Comparison of ENCODE assay signal across 8 cellular contexts in the genomic region with DNA sequence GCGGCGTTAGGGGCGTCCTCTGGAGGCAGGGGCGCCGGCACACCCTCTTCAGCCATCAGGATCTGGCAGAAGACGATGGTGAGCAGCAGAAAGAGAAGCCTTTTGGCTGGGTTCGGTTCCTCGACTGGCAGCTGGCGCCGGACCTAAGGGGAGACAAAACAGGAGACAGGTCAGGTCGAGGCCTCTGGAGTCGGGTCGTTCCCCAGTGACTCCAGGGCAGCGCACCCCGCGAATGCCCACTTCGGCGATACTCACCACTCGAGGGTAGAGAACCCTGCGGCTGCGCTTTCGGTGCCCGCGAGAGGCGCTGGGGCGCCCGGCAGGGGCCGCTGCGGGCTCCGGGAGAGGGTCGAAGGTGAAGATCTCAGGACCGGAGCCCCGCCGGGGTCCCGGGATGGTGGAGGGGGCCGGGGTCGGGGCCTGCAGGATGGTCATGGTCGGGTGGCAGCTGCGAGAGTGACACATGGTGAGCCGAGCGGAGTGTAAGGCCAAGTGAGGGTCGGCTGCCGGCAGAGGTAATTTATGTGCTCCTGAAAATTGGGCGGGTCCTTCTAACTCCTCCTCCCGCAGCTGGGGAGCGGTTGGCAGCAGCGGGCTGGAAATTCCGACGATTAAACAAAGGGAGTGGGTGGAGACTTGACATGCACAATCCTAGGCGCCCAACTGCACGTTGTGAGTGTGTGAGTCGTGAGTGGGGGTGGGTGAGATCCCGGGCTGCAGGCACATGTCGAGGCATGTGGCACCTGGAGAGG. TPM values are rescaled to one million over a fixed set of nuclear protein-coding genes. Genes with fewer than 3 reads are reported as not detected.
DNase-seq lines count a peak whose midpoint lies in the region; ATAC-seq, FAIRE-seq and TF ChIP-seq lines count a peak whose summit lies in the region.

A gene with protein sequence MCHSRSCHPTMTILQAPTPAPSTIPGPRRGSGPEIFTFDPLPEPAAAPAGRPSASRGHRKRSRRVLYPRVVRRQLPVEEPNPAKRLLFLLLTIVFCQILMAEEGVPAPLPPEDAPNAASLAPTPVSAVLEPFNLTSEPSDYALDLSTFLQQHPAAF (minus strand): TSS at position 494 of the 752 bp plus-strand sequence. CDS start 29 bp downstream, at position 465.

- no peaks in the 10 kb centered on the region for H3K9me2 ChIP-seq in DOHH2 (replicated peaks; ENCODE audit: control insufficient read depth, low read length)

- H3K79me2 ChIP-seq in DOHH2 (ENCODE audit: control insufficient read depth, low read length) (peaks cover 23% of the 10 kb centered on the region), fibroblast of lung (ENCODE audit: control insufficient read depth, insufficient read depth, low read length) (peaks cover 44% of the 10 kb centered on the region)

- H4K20me1 ChIP-seq in DOHH2 (ENCODE audit: control insufficient read depth, insufficient read depth, low read depth, low read length) (no peaks in the 10 kb centered on the region), fibroblast of lung (ENCODE audit: control insufficient read depth, extremely low read depth, insufficient read depth, low read length) (no peaks in the 10 kb centered on the region)

- H3K4me1 ChIP-seq in DOHH2 (ENCODE audit: control insufficient read depth, low read length) (peaks cover 36% of the 10 kb centered on the region), fibroblast of lung (ENCODE audit: control insufficient read depth, extremely low read depth, insufficient read depth, low read length) (peaks cover 23% of the 10 kb centered on the region)
- peaks cover 18 to 19% of the 10 kb centered on the region in 2 donors for H3K4me1 ChIP-seq in naive thymus-derived CD4-positive, alpha-beta T cell (ENCODE audit: control insufficient read depth in 2 of 2, insufficient read depth in 2 of 2, low read length in 2 of 2)

- FAIRE-seq in D721Med (lab: Jason Lieb, UNC): no peak

- H3K4me1 Mint-ChIP-seq in activated T-cell treated with anti-CD3 and anti-CD28 coated beads, Interleukin-2, amount 50 U/mL, for 72 hours (ENCODE audit: low read depth): peaks cover 79% of the 10 kb centered on the region
- H3K4me1 Mint-ChIP-seq in naive thymus-derived CD4-positive, alpha-beta T cell: peaks cover 40 to 73% (median 59%) of the 10 kb centered on the region in 7 donors
- H3K4me1 Mint-ChIP-seq in stimulated activated memory B cell treated with anti-CD40 and anti-IgM and Interleukin-4, amounts not matched to agents 10 μg/mL and 1 μg/mL and 100 μg/mL, for 72 hours: peaks cover 33% of the 10 kb centered on the region

- peaks cover 28 to 41% of the 10 kb centered on the region in 2 donors for H3K36me3 Mint-ChIP-seq in activated T-cell treated with anti-CD3 and anti-CD28 coated beads, Interleukin-2, amount 50 U/mL, for 72 hours (ENCODE audit: insufficient read depth in 2 of 2)
- peaks cover 0 to 40% (median 7%) of the 10 kb centered on the region in 5 donors for H3K36me3 Mint-ChIP-seq in naive thymus-derived CD4-positive, alpha-beta T cell
- H3K36me3 Mint-ChIP-seq in stimulated activated memory B cell treated with anti-CD40 and anti-IgM and Interleukin-4, amounts not matched to agents 10 μg/mL and 1 μg/mL and 100 μg/mL, for 72 hours: peaks cover 27% of the 10 kb centered on the region

- intact Hi-C loops in naive thymus-derived CD4-positive, alpha-beta T cell (cut with micrococcal nuclease): loop anchor here (1.0 to 10.0 kb wide), 10 partner anchors 13 to 419 kb away; a partner anchor contains a TSS

- CTCF ChIA-PET in naive thymus-derived CD4-positive, alpha-beta T cell (lab: Charles Lee): interaction anchor here (0.7 to 1.5 kb wide), 5 partner anchors 15 to 84 kb away, joined by 3 to 8 read pairs (median 4); no protein-coding TSS in a partner anchor

- H3K4me2 ChIP-seq in DOHH2 (ENCODE audit: low read length): peak within 1 kb of the TSS; percentile 89
- peak within 1 kb of the TSS; percentile 60 for H3K4me2 ChIP-seq in fibroblast of lung (ENCODE audit: extremely low read depth, insufficient read depth, low read length)

- TF ChIP-seq CTCF in DOHH2 (IDR thresholded peaks at IDR 0.05; ENCODE audit: low read depth, low read length, poor library complexity, severe bottlenecking) (peak; percentile 78), fibroblast of lung (conservative IDR thresholded peaks at IDR 0.05 in 1 of 2, IDR thresholded peaks at IDR 0.05 in 1 of 2; ENCODE audit: low read depth in 1 of 2, low read length in 2 of 2) (peak; percentile 64 to 65), D721Med (IDR thresholded peaks at IDR 0.05; ENCODE audit: insufficient read depth, missing control alignments) (no peak)

- POLR2A ChIA-PET in naive thymus-derived CD4-positive, alpha-beta T cell (lab: Charles Lee): interaction anchor here (0.6 to 2.1 kb wide), 10 partner anchors 19 to 140 kb away, joined by 3 to 15 read pairs (median 4); a partner anchor contains a TSS

- H3K27ac Mint-ChIP-seq in activated T-cell treated with anti-CD3 and anti-CD28 coated beads, Interleukin-2, amount 50 U/mL, for 72 hours: peak within 1 kb of the TSS; percentile 98
- peak within 1 kb of the TSS; percentile 84 to 98 (median 92) for H3K27ac Mint-ChIP-seq in naive thymus-derived CD4-positive, alpha-beta T cell
- H3K27ac Mint-ChIP-seq in stimulated activated memory B cell treated with anti-CD40 and anti-IgM and Interleukin-4, amounts not matched to agents 10 μg/mL and 1 μg/mL and 100 μg/mL, for 72 hours: peak within 1 kb of the TSS; percentile 83

- peak within 1 kb of the TSS; percentile 96 for H3K9ac ChIP-seq in fibroblast of lung (ENCODE audit: insufficient read depth, low read length)

- no peak within 1 kb of the TSS for H2AFZ ChIP-seq in fibroblast of lung (ENCODE audit: low read length)

- H3F3A ChIP-seq in DOHH2 (ENCODE audit: control insufficient read depth, insufficient read depth): peaks cover 8% of the 10 kb centered on the region

- H3K36me3 ChIP-seq in DOHH2 (ENCODE audit: control insufficient read depth, low read length) (peaks cover 28% of the 10 kb centered on the region), fibroblast of lung (ENCODE audit: control insufficient read depth, insufficient read depth, low read length) (peaks cover 8% of the 10 kb centered on the region)
- H3K36me3 ChIP-seq in naive thymus-derived CD4-positive, alpha-beta T cell (ENCODE audit: control insufficient read depth in 2 of 3, insufficient read depth in 3 of 3, low read length in 3 of 3): peaks cover 0 to 11% (median 0%) of the 10 kb centered on the region in 3 experiments

- peak; percentile 29 for ATAC-seq in HG03439 (IDR thresholded peaks at IDR 0.05; ENCODE audit: unreplicated experiment)
- peak; percentile 54 to 56 for ATAC-seq in activated T-cell treated with anti-CD3 and anti-CD28 coated beads, Interleukin-2, amount 50 U/mL, for 72 hours (replicated peaks in 1 of 2)
- peak; percentile 66 for ATAC-seq in naive thymus-derived CD4-positive, alpha-beta T cell
- peak; percentile 66 for ATAC-seq in stimulated activated memory B cell treated with anti-CD40 and anti-IgM and Interleukin-4, amounts not matched to agents 10 μg/mL and 1 μg/mL and 100 μg/mL, for 72 hours

- peak within 1 kb of the TSS; percentile 92 for H3K4me3 ChIP-seq in DOHH2 (ENCODE audit: low read length)
- peak within 1 kb of the TSS; percentile 79 to 97 (median 92) for H3K4me3 ChIP-seq in fibroblast of lung (replicated peaks in 1 of 4; ENCODE audit: control extremely low read depth in 1 of 4, insufficient read depth in 1 of 4, low read depth in 3 of 4, low read length in 4 of 4)
- H3K4me3 ChIP-seq in naive thymus-derived CD4-positive, alpha-beta T cell (ENCODE audit: low read length): peak within 1 kb of the TSS; percentile 85

- DNase-seq in OCI-M1 (lab: John Stamatoyannopoulos, UW) (peak; percentile 90), fibroblast of lung (ENCODE audit: low read depth in 2 of 2) (peak; percentile 90 to 94), D721Med (ENCODE audit: insufficient read length, low spot score) (no peak)
- peak; percentile 88 for DNase-seq in activated T-cell treated with anti-CD3 and anti-CD28 coated beads, Interleukin-2, amount 50 U/mL, for 72 hours
- DNase-seq in naive thymus-derived CD4-positive, alpha-beta T cell: peak; percentile 51 to 90 (median 66)

- no peaks in the 10 kb centered on the region for H3K27me3 Mint-ChIP-seq in activated T-cell treated with anti-CD3 and anti-CD28 coated beads, Interleukin-2, amount 50 U/mL, for 72 hours (ENCODE audit: low read depth)
- no peaks in the 10 kb centered on the region for H3K27me3 Mint-ChIP-seq in naive thymus-derived CD4-positive, alpha-beta T cell
- no peaks in the 10 kb centered on the region for H3K27me3 Mint-ChIP-seq in stimulated activated memory B cell treated with anti-CD40 and anti-IgM and Interleukin-4, amounts not matched to agents 10 μg/mL and 1 μg/mL and 100 μg/mL, for 72 hours

- H3K27ac ChIP-seq in DOHH2 (ENCODE audit: low read depth, low read length): no peak within 1 kb of the TSS
- peak within 1 kb of the TSS; percentile 95 for H3K27ac ChIP-seq in fibroblast of lung (ENCODE audit: insufficient read depth, low read length)
- peak within 1 kb of the TSS; percentile 83 for H3K27ac ChIP-seq in naive thymus-derived CD4-positive, alpha-beta T cell (ENCODE audit: low read depth, low read length)

- no peaks in the 10 kb centered on the region for H3K9me3 Mint-ChIP-seq in activated T-cell treated with anti-CD3 and anti-CD28 coated beads, Interleukin-2, amount 50 U/mL, for 72 hours
- H3K9me3 Mint-ChIP-seq in naive thymus-derived CD4-positive, alpha-beta T cell: peaks cover 0 to 1% (median 0%) of the 10 kb centered on the region in 11 donors
- no peaks in the 10 kb centered on the region for H3K9me3 Mint-ChIP-seq in stimulated activated memory B cell treated with anti-CD40 and anti-IgM and Interleukin-4, amounts not matched to agents 10 μg/mL and 1 μg/mL and 100 μg/mL, for 72 hours

- H3K4me3 Mint-ChIP-seq in activated T-cell treated with anti-CD3 and anti-CD28 coated beads, Interleukin-2, amount 50 U/mL, for 72 hours: peak within 1 kb of the TSS; percentile 97 to 98
- peak within 1 kb of the TSS; percentile 84 to 100 (median 93) for H3K4me3 Mint-ChIP-seq in naive thymus-derived CD4-positive, alpha-beta T cell
- H3K4me3 Mint-ChIP-seq in stimulated activated memory B cell treated with anti-CD40 and anti-IgM and Interleukin-4, amounts not matched to agents 10 μg/mL and 1 μg/mL and 100 μg/mL, for 72 hours: peak within 1 kb of the TSS; percentile 90

- H3K27me3 ChIP-seq in DOHH2 (ENCODE audit: control insufficient read depth, low read length): peaks cover 28% of the 10 kb centered on the region
- no peaks in the 10 kb centered on the region for H3K27me3 ChIP-seq in fibroblast of lung (ENCODE audit: control insufficient read depth, insufficient read depth, low read length)
- H3K27me3 ChIP-seq in naive thymus-derived CD4-positive, alpha-beta T cell (ENCODE audit: control insufficient read depth in 2 of 2, insufficient read depth in 2 of 2, low read length in 2 of 2): no peaks in the 10 kb centered on the region

- no peaks in the 10 kb centered on the region for H3K9me3 ChIP-seq in DOHH2 (ENCODE audit: control insufficient read depth, insufficient read depth, low read length)
- H3K9me3 ChIP-seq in fibroblast of lung (ENCODE audit: control insufficient read depth, insufficient read depth, low read depth, low read length): no peaks in the 10 kb centered on the region
- no peaks in the 10 kb centered on the region for H3K9me3 ChIP-seq in naive thymus-derived CD4-positive, alpha-beta T cell (ENCODE audit: control insufficient read depth in 2 of 3, low read length in 3 of 3)

RNA-seq across cellular contexts. Expression of the gene that starts here (rescaled TPM):
- 100 to 1,000 TPM; 174 to 197 TPM for total RNA-seq in activated T-cell treated with anti-CD3 and anti-CD28 coated beads, Interleukin-2, amount 50 U/mL, for 72 hours
- 42.9 and 43.3 TPM in 2 replicates for total RNA-seq in fibroblast of lung
- polyA plus RNA-seq in fibroblast of lung: 34.2 and 102 TPM in 2 replicates
- polyA plus RNA-seq in fibroblast of lung (2012): 44.9 and 125 TPM in 2 replicates
- polyA minus RNA-seq in fibroblast of lung (ENCODE audit: low replicate concordance): 8.1 and 14.4 TPM in 2 replicates
- total RNA-seq in naive thymus-derived CD4-positive, alpha-beta T cell: 10 to 100 TPM; 10.8 to 69.9 (median 26.7) TPM
- 1 to 10 TPM; 2.2 to 2.8 TPM for polyA plus RNA-seq in naive thymus-derived CD4-positive, alpha-beta T cell

Comparison
In these comparisons a context has a peak if more than half of its experiments do, and no peak if none do; other contexts are left out.
1. RNA of the gene that starts here (polyA plus RNA-seq): 34.2 to 125 TPM in fibroblast of lung; 2.2 to 2.8 TPM in naive thymus-derived CD4-positive, alpha-beta T cell; every median in the first group is over 4 times any median in the second.
2. Peak in every context shown above with its lines, with median percentiles within 50 percentile points of each other: H3K4me3 ChIP-seq, ATAC-seq, H3K27ac Mint-ChIP-seq and H3K4me3 Mint-ChIP-seq.